8 cellular contexts compared by ENCODE assay signal in the genomic region with DNA sequence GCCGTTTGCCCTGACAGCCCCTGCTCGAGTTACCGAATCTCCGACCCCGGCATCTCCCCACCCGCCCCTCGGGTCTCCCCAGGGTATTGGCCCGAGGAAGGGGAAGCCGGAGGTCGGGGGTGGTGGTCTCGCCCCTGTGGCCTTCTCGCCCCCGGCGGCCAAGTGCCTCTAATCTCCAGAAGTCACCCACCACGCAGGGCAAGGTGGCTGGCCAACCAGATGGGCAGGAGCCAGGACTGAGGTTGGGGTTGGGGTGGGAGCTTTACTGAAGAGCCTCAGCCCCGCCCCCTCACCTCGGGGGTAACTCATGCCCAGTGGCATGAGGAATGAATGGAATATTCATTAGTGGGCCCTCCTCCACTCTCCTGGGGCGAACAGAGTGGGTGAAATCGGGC. TPM values are rescaled to one million over a fixed set of nuclear protein-coding genes. Genes with fewer than 3 reads are reported as not detected.
A peak's percentile ranks its signal among the peaks of the same experiment; 100 is the strongest.
DNase-seq lines count a peak whose midpoint lies in the region; ATAC-seq and TF ChIP-seq lines count a peak whose summit lies in the region.

No MANE protein-coding gene starts in this region.

- peaks cover 2% of the 10 kb centered on the region; the same call in 1 of the 2 replicates for H3K4me1 ChIP-seq in iPS DF 6.9 (ENCODE audit: control insufficient read depth, insufficient read depth, low read length)
- H3K4me1 ChIP-seq in sigmoid colon: peaks cover 0 to 20% (median 16%) of the 10 kb centered on the region in 4 donors

- H3K9me3 ChIP-seq in iPS DF 6.9 (ENCODE audit: control insufficient read depth, insufficient read depth, low read length) (no peaks in the 10 kb centered on the region), sigmoid colon (no peaks in the 10 kb centered on the region)

- peaks cover 32% of the 10 kb centered on the region for H3K4me1 Mint-ChIP-seq in activated naive CD8-positive, alpha-beta T cell (ENCODE audit: low read depth)

- WGBS in iPS DF 6.9 (ENCODE audit: insufficient coverage, insufficient read length): no CpG with 5 or more reads among the region's 19 CpGs
- WGBS in sigmoid colon, 2 donors: 1 to 2% methylated on average over 19 of the region's 19 CpGs

- H3K36me3 Mint-ChIP-seq in activated naive CD8-positive, alpha-beta T cell: peaks cover 11% of the 10 kb centered on the region

- no peak for TF ChIP-seq POLR2A in sigmoid colon (IDR thresholded peaks at IDR 0.05)

- H3K27me3 ChIP-seq in iPS DF 6.9 (ENCODE audit: control insufficient read depth, insufficient read depth, low read length) (no peaks in the 10 kb centered on the region), sigmoid colon (no peaks in the 10 kb centered on the region)

- H3K27ac ChIP-seq in iPS DF 6.9 (ENCODE audit: low read length) (no peak overlapping the region), sigmoid colon (peak overlapping the region in 3 of 4 donors; percentile 75 to 80 (median 78))

- no peak for ATAC-seq in GM21723 (IDR thresholded peaks at IDR 0.05; ENCODE audit: unreplicated experiment)

- intact Hi-C loops in sigmoid colon (cut with DNase I): loop anchor here (10.0 kb wide), 1 partner anchor 108 kb away; the partner anchor contains the start of gene ZNHIT3

- peak overlapping the region; percentile 79 for H3K4me3 Mint-ChIP-seq in activated naive CD8-positive, alpha-beta T cell

- no peak for TF ChIP-seq RAD21 in Ishikawa (IDR thresholded peaks at IDR 0.05; ENCODE audit: low read depth)

- H3K27ac Mint-ChIP-seq in activated naive CD8-positive, alpha-beta T cell: no peak overlapping the region

- H3K9me3 Mint-ChIP-seq in activated naive CD8-positive, alpha-beta T cell (ENCODE audit: low read depth): no peaks in the 10 kb centered on the region

- DNase-seq in EH (ENCODE audit: low read depth) (peak; percentile 40), iPS DF 6.9 (ENCODE audit: low read depth, low spot score) (no peak), sigmoid colon (peak; percentile 67), foreskin melanocyte (no peak)
- no peak for DNase-seq in stimulated activated naive CD4-positive, alpha-beta T cell (lab: John Stamatoyannopoulos, UW)

- no peaks in the 10 kb centered on the region for H3K27me3 Mint-ChIP-seq in activated naive CD8-positive, alpha-beta T cell

- 0 out of 2 replicates have a peak, but pooled peaks cover 1% of the 10 kb centered on the region for H3K36me3 ChIP-seq in iPS DF 6.9 (ENCODE audit: control insufficient read depth, insufficient read depth, low read length)
- H3K36me3 ChIP-seq in sigmoid colon: peaks cover 0 to 36% (median 6%) of the 10 kb centered on the region in 4 donors

- H3K4me3 ChIP-seq in iPS DF 6.9 (ENCODE audit: low read length) (peak overlapping the region; percentile 99; the same call in 1 of the 2 replicates), sigmoid colon (peak overlapping the region; percentile 53 to 99 (median 87))

- TF ChIP-seq EP300 in Ishikawa (IDR thresholded peaks at IDR 0.05; ENCODE audit: borderline replicate concordance) (no peak), sigmoid colon (IDR thresholded peaks at IDR 0.05) (no peak)

- no peak for TF ChIP-seq CTCF in sigmoid colon (IDR thresholded peaks at IDR 0.05)

TF ChIP-seq in Ishikawa, 13 proteins besides CTCF, POLR2A, EP300 and RAD21:
- TF ChIP-seq CEBPB (IDR thresholded peaks at IDR 0.05) (no peak), YY1 (IDR thresholded peaks at IDR 0.05; ENCODE audit: low read depth) (no peak), EGR1 (IDR thresholded peaks at IDR 0.05) (no peak), FOXM1 (IDR thresholded peaks at IDR 0.05; ENCODE audit: borderline replicate concordance, low read depth) (no peak), ZBTB7A (IDR thresholded peaks at IDR 0.05; ENCODE audit: low read depth) (no peak; the same call in 1 of the 2 replicates), TCF12 (IDR thresholded peaks at IDR 0.05; ENCODE audit: low read depth) (no peak), NFIC (IDR thresholded peaks at IDR 0.05) (no peak), CREB1 (IDR thresholded peaks at IDR 0.05; ENCODE audit: low read depth) (no peak), TEAD4 (IDR thresholded peaks at IDR 0.05) (no peak), TAF1 (IDR thresholded peaks at IDR 0.05; ENCODE audit: low read depth) (0 out of 2 replicates have a peak, but pooled peaks have one; percentile 4)
- TF ChIP-seq, protein P1, sequence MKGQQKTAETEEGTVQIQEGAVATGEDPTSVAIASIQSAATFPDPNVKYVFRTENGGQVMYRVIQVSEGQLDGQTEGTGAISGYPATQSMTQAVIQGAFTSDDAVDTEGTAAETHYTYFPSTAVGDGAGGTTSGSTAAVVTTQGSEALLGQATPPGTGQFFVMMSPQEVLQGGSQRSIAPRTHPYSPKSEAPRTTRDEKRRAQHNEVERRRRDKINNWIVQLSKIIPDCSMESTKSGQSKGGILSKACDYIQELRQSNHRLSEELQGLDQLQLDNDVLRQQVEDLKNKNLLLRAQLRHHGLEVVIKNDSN (IDR thresholded peaks at IDR 0.05): no peak
- TF ChIP-seq, protein P2, sequence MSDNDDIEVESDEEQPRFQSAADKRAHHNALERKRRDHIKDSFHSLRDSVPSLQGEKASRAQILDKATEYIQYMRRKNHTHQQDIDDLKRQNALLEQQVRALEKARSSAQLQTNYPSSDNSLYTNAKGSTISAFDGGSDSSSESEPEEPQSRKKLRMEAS (IDR thresholded peaks at IDR 0.05): 0 out of 2 replicates have a peak, but pooled peaks have one; percentile 19

RNA-seq across cellular contexts. Expression of gene DHRS11, which starts 0.6 kb away (rescaled TPM):
- 1 to 10 TPM; 4.3 to 8.9 (median 7.5) TPM for total RNA-seq in sigmoid colon
- polyA plus RNA-seq in sigmoid colon: 100 to 1,000 TPM in 2 of 3 donors, 10 to 100 TPM in 1; 97.6 to 239 (median 212) TPM

RNA-seq across cellular contexts. Expression of gene MRM1, which starts 9.1 kb away (rescaled TPM):
- 1 to 10 TPM; 2.8 to 5.3 (median 3.9) TPM for total RNA-seq in sigmoid colon
- polyA plus RNA-seq in sigmoid colon: 10 to 100 TPM in 1 of 3 donors, 1 to 10 TPM in 2; 5.4 to 15.0 (median 8.3) TPM

RNA-seq across cellular contexts. Expression of gene GGNBP2, which starts 47.6 kb away (rescaled TPM):
- 10 to 100 TPM; 57.4 to 62.2 (median 59.2) TPM for total RNA-seq in sigmoid colon
- polyA plus RNA-seq in sigmoid colon: 10 to 100 TPM; 43.5 to 55.3 (median 51.7) TPM

RNA-seq across cellular contexts. Expression of gene PIGW, which starts 57.5 kb away (rescaled TPM):
- 1 to 10 TPM; 1.7 to 3.9 (median 3.0) TPM for total RNA-seq in sigmoid colon
- polyA plus RNA-seq in sigmoid colon: 1 to 10 TPM; 2.4 to 8.6 (median 4.6) TPM

RNA-seq across cellular contexts. Expression of gene MYO19, which starts 57.6 kb away (rescaled TPM):
- total RNA-seq in sigmoid colon: 10 to 100 TPM; 49.9 to 67.2 (median 59.5) TPM
- polyA plus RNA-seq in sigmoid colon: 10 to 100 TPM; 19.2 to 60.6 (median 20.3) TPM

Comparison
In these comparisons a context has a peak if more than half of its experiments do, and no peak if none do; other contexts are left out.
1. DNase-seq: peak in EH (single experiment) and sigmoid colon (single experiment); none in iPS DF 6.9 (single experiment), stimulated activated naive CD4-positive, alpha-beta T cell (0 of 6) and foreskin melanocyte (single experiment).